17 cellular contexts compared by ENCODE assay signal in the genomic region with DNA sequence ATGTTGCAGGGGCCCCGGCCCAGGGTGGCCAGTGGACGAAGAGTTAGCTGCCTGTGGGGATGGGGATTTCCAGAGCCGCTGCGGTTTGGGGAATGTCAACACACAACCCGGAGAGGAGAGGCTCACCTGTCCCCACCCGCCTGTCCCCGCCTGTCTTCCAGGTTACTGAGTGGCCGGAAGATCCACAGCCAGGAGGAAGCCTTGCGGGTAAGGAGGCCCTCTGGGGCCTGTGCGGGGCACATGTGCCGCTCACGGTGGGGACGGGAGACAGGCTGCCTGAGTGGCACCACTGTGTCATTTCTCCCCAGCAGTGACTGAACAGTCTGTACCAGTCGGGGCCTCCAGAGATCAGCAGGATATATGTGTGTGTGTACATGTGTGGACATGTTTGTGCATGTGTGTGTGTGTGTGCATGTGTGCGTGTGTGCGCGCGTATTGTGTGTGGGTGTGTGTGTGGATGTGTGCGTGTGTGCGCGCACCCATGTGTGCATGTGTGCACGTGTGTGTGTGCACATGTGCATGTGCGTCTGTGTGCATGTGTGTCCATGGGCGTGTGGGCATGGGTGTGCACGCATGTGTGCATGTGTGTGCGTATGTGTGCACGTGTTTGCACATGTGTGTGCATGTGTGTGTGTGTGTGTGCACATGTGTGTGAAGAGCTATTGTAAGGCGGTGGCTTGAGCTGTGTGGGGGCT. TPM values are rescaled to one million over a fixed set of nuclear protein-coding genes. Genes with fewer than 3 reads are reported as not detected.
DNase-seq lines count a peak whose midpoint lies in the region; ATAC-seq, FAIRE-seq and TF ChIP-seq lines count a peak whose summit lies in the region.
"Had no signal": no experiment of that assay in that cellular context is flagged by ENCODE, and none has a peak within 500 bp of the region (broad histone marks: within the 10 kb centered on the region; RNA-seq: fewer than 3 reads in every experiment).

No MANE protein-coding gene starts in this region.

- H3K27me3 Mint-ChIP-seq in activated CD8-positive, alpha-beta T cell treated with anti-CD3 and anti-CD28 coated beads, Interleukin-2, amount 10 ng/mL, durations not matched to agents 7 days and 5 days (ENCODE audit: low read depth) = no peaks in the 10 kb centered on the region
- no peaks in the 10 kb centered on the region for H3K27me3 Mint-ChIP-seq in activated CD8-positive, alpha-beta T cell treated with anti-CD3 and anti-CD28 coated beads for 36 hours
- H3K27me3 Mint-ChIP-seq in neural progenitor cell (ENCODE audit: insufficient read depth, low read depth) = peaks cover 5% of the 10 kb centered on the region

- H3K9me3 Mint-ChIP-seq in activated CD8-positive, alpha-beta T cell treated with anti-CD3 and anti-CD28 coated beads, Interleukin-2, amount 10 ng/mL, durations not matched to agents 7 days and 5 days (ENCODE audit: insufficient read depth) = no peaks in the 10 kb centered on the region
- H3K9me3 Mint-ChIP-seq in activated CD8-positive, alpha-beta T cell treated with anti-CD3 and anti-CD28 coated beads for 36 hours = no peaks in the 10 kb centered on the region
- no peaks in the 10 kb centered on the region for H3K9me3 Mint-ChIP-seq in neural progenitor cell

- TF ChIP-seq CTCF in activated CD8-positive, alpha-beta T cell treated with anti-CD3 and anti-CD28 coated beads for 36 hours (IDR thresholded peaks at IDR 0.05) = no peak
- TF ChIP-seq CTCF in K562 (IDR thresholded peaks at IDR 0.05 in 2 of 3, conservative IDR thresholded peaks at IDR 0.05 in 1 of 3; ENCODE audit: insufficient read depth in 2 of 3, low read depth in 1 of 3, low read length in 3 of 3) = no peak
- TF ChIP-seq CTCF in neural progenitor cell (IDR thresholded peaks at IDR 0.05) = no peak
- no peak for TF ChIP-seq CTCF in stomach (IDR thresholded peaks at IDR 0.05)

- POLR2A ChIA-PET in activated CD8-positive, alpha-beta T cell treated with anti-CD3 and anti-CD28 coated beads, Interleukin-2, amount 10 ng/mL, durations not matched to agents 7 days and 5 days (lab: Charles Lee) = no interaction called here
- POLR2A ChIA-PET in activated CD8-positive, alpha-beta T cell treated with anti-CD3 and anti-CD28 coated beads for 36 hours (lab: Charles Lee) = no interaction called here
- POLR2A ChIA-PET in K562 (lab: Yijun Ruan, JAX) = no interaction called here

- H3K4me2 ChIP-seq in K562 (ENCODE audit: insufficient read depth, low read length) (no peak overlapping the region), neural progenitor cell (no peak overlapping the region)

- no peak for DNase-seq in activated CD8-positive, alpha-beta T cell treated with anti-CD3 and anti-CD28 coated beads, Interleukin-2, amount 10 ng/mL, durations not matched to agents 7 days and 5 days
- no peak for DNase-seq in activated CD8-positive, alpha-beta T cell treated with anti-CD3 and anti-CD28 coated beads for 36 hours
- DNase-seq in HTR-8/SVneo (ENCODE audit: insufficient read length, low spot score) (no peak), K562 (ENCODE audit: extremely low read depth in 1 of 4, low spot score in 3 of 4) (no peak), neural progenitor cell (ENCODE audit: low spot score) (no peak), stomach (no peak)
- DNase-seq in stimulated activated naive CD4-positive, alpha-beta T cell treated with Interleukin-2 at 50 U/mL for 16 hours (lab: John Stamatoyannopoulos, UW) = no peak
- DNase-seq: C1 segment of cervical spinal cord, EL, HCEC 1CT, NCI-H1417 treated with DMSO at 0.1 percent for 48 hours, NCI-H2081, NCI-H510A treated with DMSO at 0.1 percent for 48 hours, SHP77 had no signal

- H4K20me1 ChIP-seq in K562 (replicated peaks; ENCODE audit: control insufficient read depth, insufficient read depth, low read length) = peaks cover 6% of the 10 kb centered on the region; the same call in 1 of the 2 replicates
- H4K20me1 ChIP-seq in neural progenitor cell (ENCODE audit: low read depth) = no peaks in the 10 kb centered on the region

- no peak overlapping the region for H3K27ac ChIP-seq in K562 (ENCODE audit: extremely low read depth, low read depth, low read length)
- no peak overlapping the region for H3K27ac ChIP-seq in neural progenitor cell
- no peak overlapping the region for H3K27ac ChIP-seq in stomach
- H3K27ac ChIP-seq: 22Rv1 had no signal

- H3K27ac Mint-ChIP-seq in activated CD8-positive, alpha-beta T cell treated with anti-CD3 and anti-CD28 coated beads, Interleukin-2, amount 10 ng/mL, durations not matched to agents 7 days and 5 days = peak overlapping the region; percentile 36
- H3K27ac Mint-ChIP-seq in activated CD8-positive, alpha-beta T cell treated with anti-CD3 and anti-CD28 coated beads for 36 hours = no peak overlapping the region
- peak overlapping the region; percentile 43 for H3K27ac Mint-ChIP-seq in neural progenitor cell

- no peak for TF ChIP-seq EP300 in K562 (IDR thresholded peaks at IDR 0.05; ENCODE audit: low read length)
- no peak for TF ChIP-seq EP300 in stomach (IDR thresholded peaks at IDR 0.05)

- intact Hi-C loops in activated CD8-positive, alpha-beta T cell treated with anti-CD3 and anti-CD28 coated beads for 36 hours (cut with micrococcal nuclease) = no loop called here
- intact Hi-C loops in K562 (cut with micrococcal nuclease) = no loop called here
- intact Hi-C loops in stomach (cut with DNase I; ENCODE audit: low total_unique reads) = loop anchor here (10.0 kb wide), 2 partner anchors 56 to 94 kb away; no protein-coding TSS in a partner anchor

- peaks cover 37% of the 10 kb centered on the region for H3K36me3 Mint-ChIP-seq in activated CD8-positive, alpha-beta T cell treated with anti-CD3 and anti-CD28 coated beads, Interleukin-2, amount 10 ng/mL, durations not matched to agents 7 days and 5 days (ENCODE audit: low read depth)
- H3K36me3 Mint-ChIP-seq in activated CD8-positive, alpha-beta T cell treated with anti-CD3 and anti-CD28 coated beads for 36 hours (ENCODE audit: low read depth) = peaks cover 20% of the 10 kb centered on the region
- H3K36me3 Mint-ChIP-seq in neural progenitor cell = peaks cover 12% of the 10 kb centered on the region

- H3K4me1 ChIP-seq in K562 (replicated peaks in 1 of 2; ENCODE audit: control insufficient read depth in 2 of 2, insufficient read depth in 2 of 2, low read length in 2 of 2) (peaks cover 7 to 39% of the 10 kb centered on the region in 2 experiments; a peak in 4 of 5 replicates), neural progenitor cell (no peaks in the 10 kb centered on the region), stomach (no peaks in the 10 kb centered on the region)

- FAIRE-seq in HTR-8/SVneo (lab: Jason Lieb, UNC) (peak; percentile 44), K562 (lab: Jason Lieb, UNC) (no peak)

- peaks cover 8% of the 10 kb centered on the region for H3K4me1 Mint-ChIP-seq in activated CD8-positive, alpha-beta T cell treated with anti-CD3 and anti-CD28 coated beads, Interleukin-2, amount 10 ng/mL, durations not matched to agents 7 days and 5 days (ENCODE audit: low read depth)
- H3K4me1 Mint-ChIP-seq in activated CD8-positive, alpha-beta T cell treated with anti-CD3 and anti-CD28 coated beads for 36 hours (ENCODE audit: low read depth) = no peaks in the 10 kb centered on the region
- H3K4me1 Mint-ChIP-seq in neural progenitor cell = no peaks in the 10 kb centered on the region

- H3K79me2 ChIP-seq in K562 (ENCODE audit: control insufficient read depth, insufficient read depth, low read length) (no peaks in the 10 kb centered on the region), neural progenitor cell (ENCODE audit: low read depth) (no peaks in the 10 kb centered on the region)

- no peak; the same call in 1 of the 2 replicates for TF ChIP-seq POLR2A in K562 (conservative IDR thresholded peaks at IDR 0.05)
- TF ChIP-seq POLR2A in stomach (IDR thresholded peaks at IDR 0.05) = no peak

- H2AFZ ChIP-seq in K562 (ENCODE audit: low read depth, low read length) = no peak overlapping the region
- H2AFZ ChIP-seq in neural progenitor cell (replicated peaks) = no peak overlapping the region

- H3K27me3 ChIP-seq in K562 (ENCODE audit: control insufficient read depth in 2 of 2, insufficient read depth in 2 of 2, low read length in 2 of 2) (no peaks in the 10 kb centered on the region), neural progenitor cell (no peaks in the 10 kb centered on the region), stomach (no peaks in the 10 kb centered on the region)

- no peaks in the 10 kb centered on the region for H3K9me1 ChIP-seq in K562 (ENCODE audit: control insufficient read depth, insufficient read depth, low read length)

- WGBS in K562 (ENCODE audit: insufficient coverage, low coverage, missing lambda C conversion rate) = 91% methylated on average over 28 of the region's 28 CpGs
- WGBS in stomach, 5 donors = 86 to 100% (median 88%) methylated on average over 3 to 28 of the region's 28 CpGs

- in situ Hi-C loops in K562 (cut with MboI) = no loop called here

- no peak overlapping the region for H3K9ac ChIP-seq in K562 (ENCODE audit: insufficient read depth in 1 of 2, low read depth in 2 of 2, low read length in 2 of 2)
- H3K9ac ChIP-seq in neural progenitor cell = no peak overlapping the region

- ATAC-seq in activated CD8-positive, alpha-beta T cell treated with anti-CD3 and anti-CD28 coated beads, Interleukin-2, amount 10 ng/mL, durations not matched to agents 7 days and 5 days = no peak
- ATAC-seq in activated CD8-positive, alpha-beta T cell treated with anti-CD3 and anti-CD28 coated beads for 36 hours = no peak
- ATAC-seq in K562 (no peak), GM21423 (IDR thresholded peaks at IDR 0.05; ENCODE audit: unreplicated experiment) (no peak)
- ATAC-seq: Panc1 had no signal

- H3K36me3 ChIP-seq in K562 (ENCODE audit: control insufficient read depth, insufficient read depth, low read length) (peaks cover 95% of the 10 kb centered on the region; the same call in 2 of the 3 replicates), neural progenitor cell (no peaks in the 10 kb centered on the region), stomach (peaks cover 63 to 100% (median 100%) of the 10 kb centered on the region in 4 donors)

- BruUV-seq in K562 (replicated peaks; lab: Mats Ljungman, UMichigan) = no TSS peak

- no peaks in the 10 kb centered on the region for H3F3A ChIP-seq in neural progenitor cell (ENCODE audit: low read depth)

- H3K9me3 ChIP-seq in K562 (replicated peaks; ENCODE audit: control insufficient read depth, insufficient read depth, low read depth, low read length) (no peaks in the 10 kb centered on the region), neural progenitor cell (ENCODE audit: low read depth) (no peaks in the 10 kb centered on the region), stomach (no peaks in the 10 kb centered on the region)

- no peak overlapping the region for H3K4me3 ChIP-seq in K562
- no peak overlapping the region for H3K4me3 ChIP-seq in neural progenitor cell
- H3K4me3 ChIP-seq in stomach = no peak overlapping the region

- TF ChIP-seq RAD21 in K562 (CRISPR knock-in tag; conservative IDR thresholded peaks at IDR 0.05 in 1 of 2, IDR thresholded peaks at IDR 0.05 in 1 of 2) = no peak

- no peak overlapping the region for H3K4me3 Mint-ChIP-seq in activated CD8-positive, alpha-beta T cell treated with anti-CD3 and anti-CD28 coated beads, Interleukin-2, amount 10 ng/mL, durations not matched to agents 7 days and 5 days
- no peak overlapping the region for H3K4me3 Mint-ChIP-seq in activated CD8-positive, alpha-beta T cell treated with anti-CD3 and anti-CD28 coated beads for 36 hours
- H3K4me3 Mint-ChIP-seq in neural progenitor cell = no peak overlapping the region

- CTCF ChIA-PET in activated CD8-positive, alpha-beta T cell treated with anti-CD3 and anti-CD28 coated beads, Interleukin-2, amount 10 ng/mL, durations not matched to agents 7 days and 5 days (lab: Charles Lee) = no interaction called here
- CTCF ChIA-PET in activated CD8-positive, alpha-beta T cell treated with anti-CD3 and anti-CD28 coated beads for 36 hours (lab: Charles Lee) = no interaction called here
- CTCF ChIA-PET in K562 (lab: Yijun Ruan, JAX; ENCODE audit: low intra/inter-chr PET ratio) = no interaction called here

RNA-seq across cellular contexts. Expression of a gene that starts 25.6 kb away (rescaled TPM):
- 10 to 100 TPM; 50.2 to 54.4 TPM for total RNA-seq in activated CD8-positive, alpha-beta T cell treated with anti-CD3 and anti-CD28 coated beads, Interleukin-2, amount 10 ng/mL, durations not matched to agents 7 days and 5 days
- 10 to 100 TPM; 18.6 to 20.7 TPM for total RNA-seq in activated CD8-positive, alpha-beta T cell treated with anti-CD3 and anti-CD28 coated beads for 36 hours
- 10.6 and 21.9 TPM in 2 replicates for total RNA-seq in K562 (2011; cell fraction: chromatin; rRNA removed; ENCODE audit: low replicate concordance)
- total RNA-seq in K562 (2011; cell fraction: nucleolus; rRNA removed) = 19.5 and 22.0 TPM in 2 replicates
- total RNA-seq in K562 (2011; cell fraction: nucleoplasm; rRNA removed) = 18.3 and 24.3 TPM in 2 replicates
- 23.1 and 29.0 TPM in 2 replicates for total RNA-seq in K562 (2014; rRNA removed)
- 20.8 and 21.1 TPM in 2 replicates for total RNA-seq in K562 (2014; rRNA removed; fragmentation: Illumina TruSeq; extraction: Trizol)
- 31.7 and 34.9 TPM in 2 replicates for total RNA-seq in K562 (2015; rRNA removed; fragmentation: Illumina TruSeq; extraction: Trizol)
- total RNA-seq in K562 (2021) = 43.5 and 48.1 TPM in 2 replicates
- polyA plus RNA-seq in K562 (2011; rRNA removed) = 46.6 and 58.0 TPM in 2 replicates
- polyA plus RNA-seq in K562 (2011; cell fraction: cytosol; rRNA removed) = 74.4 and 80.8 TPM in 2 replicates
- 36.5 and 43.3 TPM in 2 replicates for polyA plus RNA-seq in K562 (2011; cell fraction: nucleus; rRNA removed)
- 76.9 and 118 TPM in 2 replicates for polyA plus RNA-seq in K562 (2012)
- 64.2 and 79.8 TPM in 2 replicates for polyA plus RNA-seq in K562 (2014; fragmentation: Illumina TruSeq; extraction: Trizol)
- polyA plus RNA-seq in K562 (2014; fragmentation: Nextera tagmentation; extraction: Ambion mirVana) = 10 to 100 TPM; 12.4 to 17.1 TPM
- 65.0 and 67.8 TPM in 2 replicates for polyA plus RNA-seq in K562 (2014; rRNA removed)
- polyA minus RNA-seq in K562 (2011; rRNA and poly(A)+ RNA removed) = 33.5 and 37.4 TPM in 2 replicates
- polyA minus RNA-seq in K562 (2011; cell fraction: cytosol; rRNA and poly(A)+ RNA removed) = 14.2 and 21.7 TPM in 2 replicates
- polyA minus RNA-seq in K562 (2011; cell fraction: nucleus; rRNA and poly(A)+ RNA removed) = 9.0 and 14.1 TPM in 2 replicates
- 7.1 and 8.5 TPM in 2 replicates for total RNA-seq in neural progenitor cell (ENCODE audit: low replicate concordance)
- 10 to 100 TPM in 3 of 5 donors, 1 to 10 TPM in 1, under 1 TPM in 1; 0.58 to 36.4 (median 13.0) TPM for total RNA-seq in stomach
- 100 to 1,000 TPM in 1 of 3 donors, 10 to 100 TPM in 2; 82.5 to 403 (median 97.0) TPM for polyA plus RNA-seq in stomach

RNA-seq across cellular contexts. Expression of a gene that starts 31.6 kb away (rescaled TPM):
- 100 to 1,000 TPM in 1 of 2 experiments, 10 to 100 TPM in 1; 94.5 to 100 TPM for total RNA-seq in activated CD8-positive, alpha-beta T cell treated with anti-CD3 and anti-CD28 coated beads, Interleukin-2, amount 10 ng/mL, durations not matched to agents 7 days and 5 days
- total RNA-seq in activated CD8-positive, alpha-beta T cell treated with anti-CD3 and anti-CD28 coated beads for 36 hours = 100 to 1,000 TPM; 118 to 122 TPM
- total RNA-seq in K562 (2011; cell fraction: chromatin; rRNA removed; ENCODE audit: low replicate concordance) = 130 and 265 TPM in 2 replicates
- total RNA-seq in K562 (2011; cell fraction: nucleolus; rRNA removed) = 121 and 125 TPM in 2 replicates
- total RNA-seq in K562 (2011; cell fraction: nucleoplasm; rRNA removed) = 113 and 116 TPM in 2 replicates
- 95.1 and 117 TPM in 2 replicates for total RNA-seq in K562 (2014; rRNA removed)
- total RNA-seq in K562 (2014; rRNA removed; fragmentation: Illumina TruSeq; extraction: Trizol) = 57.2 and 71.2 TPM in 2 replicates
- 46.8 and 47.5 TPM in 2 replicates for total RNA-seq in K562 (2015; rRNA removed; fragmentation: Illumina TruSeq; extraction: Trizol)
- 162 TPM in 2 replicates for total RNA-seq in K562 (2021)
- polyA plus RNA-seq in K562 (2011; rRNA removed) = 135 and 158 TPM in 2 replicates
- 118 and 126 TPM in 2 replicates for polyA plus RNA-seq in K562 (2011; cell fraction: cytosol; rRNA removed)
- polyA plus RNA-seq in K562 (2011; cell fraction: nucleus; rRNA removed) = 116 TPM in 2 replicates
- 82.1 and 83.5 TPM in 2 replicates for polyA plus RNA-seq in K562 (2012)
- polyA plus RNA-seq in K562 (2014; fragmentation: Illumina TruSeq; extraction: Trizol) = 80.6 and 84.8 TPM in 2 replicates
- 1 to 10 TPM; 5.6 to 8.9 TPM for polyA plus RNA-seq in K562 (2014; fragmentation: Nextera tagmentation; extraction: Ambion mirVana)
- polyA plus RNA-seq in K562 (2014; rRNA removed) = 76.5 and 103 TPM in 2 replicates
- polyA minus RNA-seq in K562 (2011; rRNA and poly(A)+ RNA removed) = 203 and 232 TPM in 2 replicates
- 63.0 and 91.6 TPM in 2 replicates for polyA minus RNA-seq in K562 (2011; cell fraction: cytosol; rRNA and poly(A)+ RNA removed)
- 27.7 and 39.5 TPM in 2 replicates for polyA minus RNA-seq in K562 (2011; cell fraction: nucleus; rRNA and poly(A)+ RNA removed)
- total RNA-seq in neural progenitor cell (ENCODE audit: low replicate concordance) = 43.3 and 54.0 TPM in 2 replicates
- 100 to 1,000 TPM in 1 of 5 donors, 10 to 100 TPM in 4; 41.9 to 139 (median 57.5) TPM for total RNA-seq in stomach
- 10 to 100 TPM; 36.7 to 53.1 (median 51.5) TPM for polyA plus RNA-seq in stomach

RNA-seq across cellular contexts. Expression of a gene that starts 38.9 kb away (rescaled TPM):
- 10 to 100 TPM; 32.8 to 34.4 TPM for total RNA-seq in activated CD8-positive, alpha-beta T cell treated with anti-CD3 and anti-CD28 coated beads, Interleukin-2, amount 10 ng/mL, durations not matched to agents 7 days and 5 days
- 10 to 100 TPM; 61.1 to 62.9 TPM for total RNA-seq in activated CD8-positive, alpha-beta T cell treated with anti-CD3 and anti-CD28 coated beads for 36 hours
- total RNA-seq in K562 (2011; cell fraction: chromatin; rRNA removed; ENCODE audit: low replicate concordance) = 200 and 398 TPM in 2 replicates
- 176 and 196 TPM in 2 replicates for total RNA-seq in K562 (2011; cell fraction: nucleolus; rRNA removed)
- 186 and 220 TPM in 2 replicates for total RNA-seq in K562 (2011; cell fraction: nucleoplasm; rRNA removed)
- total RNA-seq in K562 (2014; rRNA removed) (68.6 and 84.3 TPM in 2 replicates), K562 (2014; rRNA removed; fragmentation: Illumina TruSeq; extraction: Trizol) (40.5 and 48.5 TPM in 2 replicates), K562 (2015; rRNA removed; fragmentation: Illumina TruSeq; extraction: Trizol) (51.6 and 52.9 TPM in 2 replicates), K562 (2021) (89.1 and 105 TPM in 2 replicates), neural progenitor cell (ENCODE audit: low replicate concordance) (18.4 and 32.5 TPM in 2 replicates), stomach (10 to 100 TPM; 11.9 to 25.6 (median 18.2) TPM)
- polyA plus RNA-seq in K562 (2011; rRNA removed) (38.0 and 47.3 TPM in 2 replicates), K562 (2014; fragmentation: Illumina TruSeq; extraction: Trizol) (79.7 and 97.5 TPM in 2 replicates), K562 (2014; fragmentation: Nextera tagmentation; extraction: Ambion mirVana) (1 to 10 TPM in 1 of 2 experiments, under 1 TPM in 1; 0.89 to 1.8 TPM), K562 (2014; rRNA removed) (60.2 and 64.7 TPM in 2 replicates), stomach (10 to 100 TPM; 10.6 to 17.2 (median 15.6) TPM)
- 22.9 and 23.5 TPM in 2 replicates for polyA plus RNA-seq in K562 (2011; cell fraction: cytosol; rRNA removed)
- polyA plus RNA-seq in K562 (2011; cell fraction: nucleus; rRNA removed) = 233 and 286 TPM in 2 replicates
- polyA plus RNA-seq in K562 (2012) = 35.6 and 62.2 TPM in 2 replicates
- polyA minus RNA-seq in K562 (2011; rRNA and poly(A)+ RNA removed) = 23.9 and 28.6 TPM in 2 replicates
- polyA minus RNA-seq in K562 (2011; cell fraction: cytosol; rRNA and poly(A)+ RNA removed) = 20.8 and 22.0 TPM in 2 replicates
- 66.5 and 104 TPM in 2 replicates for polyA minus RNA-seq in K562 (2011; cell fraction: nucleus; rRNA and poly(A)+ RNA removed)
